ENCODE assay signal across 31 cellular contexts in the genomic region with DNA sequence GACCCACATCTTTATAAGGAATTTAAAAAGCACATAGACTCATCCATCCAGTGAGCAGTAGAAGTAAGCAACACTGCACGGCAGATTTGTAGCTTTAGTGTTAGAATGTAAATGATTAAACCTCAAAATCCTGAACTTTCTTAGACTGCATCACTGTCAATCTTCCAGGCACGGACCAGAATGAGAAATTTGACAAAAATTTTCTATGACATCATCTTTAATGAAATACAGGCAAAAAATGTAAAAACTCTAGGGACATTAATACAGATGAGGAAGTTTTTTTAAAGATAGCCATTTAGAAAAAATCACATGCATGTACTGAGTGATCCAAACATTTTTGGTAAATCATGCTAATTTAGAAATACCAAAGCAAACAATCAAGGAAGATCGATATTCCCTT. TPM values are rescaled to one million over a fixed set of nuclear protein-coding genes. Genes with fewer than 3 reads are reported as not detected.
"Had no signal": no experiment of that assay in that cellular context is flagged by ENCODE, and none has a peak within 500 bp of the region (broad histone marks: within the 10 kb centered on the region; RNA-seq: fewer than 3 reads in every experiment).

No MANE protein-coding gene starts in this region.

- H3K4me1 ChIP-seq: neural progenitor cell, parathyroid adenoma, psoas muscle, spleen, suprapubic skin, testis, tibial artery, transverse colon, upper lobe of right lung, uterus had no signal

- H2AFZ ChIP-seq: neural progenitor cell, parathyroid adenoma had no signal

- H3K4me3 ChIP-seq: neural progenitor cell, ovary, psoas muscle, skin epidermis, smooth muscle cell, spleen, suprapubic skin, testis, tibial artery, transverse colon, upper lobe of right lung, uterus had no signal

- H3K9me3 ChIP-seq: ovary, psoas muscle, spleen, suprapubic skin, testis, tibial artery, transverse colon, upper lobe of right lung, uterus had no signal

- H3K27ac ChIP-seq: neural progenitor cell, ovary, parathyroid adenoma, psoas muscle, skin epidermis, spleen, suprapubic skin, testis, tibial artery, transverse colon, upper lobe of right lung, uterus had no signal

- ATAC-seq: naive thymus-derived CD8-positive, alpha-beta T cell; psoas muscle; right cardiac atrium; sciatic nerve; stimulated activated memory B cell treated with anti-CD40 and anti-IgM and Interleukin-4, amounts not matched to agents 10 μg/mL and 1 μg/mL and 100 μg/mL, for 72 hours; stimulated activated naive CD8-positive, alpha-beta T cell treated with anti-CD3 and anti-CD28 coated beads, Interleukin-15, amount 100 ng/mL, for 72 hours; stimulated activated naive CD8-positive, alpha-beta T cell treated with anti-CD3 and anti-CD28 coated beads, Interleukin-15, Interleukin-2, amounts not matched to agents 100 U/mL and 50 U/mL, for 24 hours; upper lobe of right lung had no signal

- H3K27ac Mint-ChIP-seq: naive thymus-derived CD8-positive, alpha-beta T cell; nephron; neural progenitor cell; progenitor cell of endocrine pancreas; stimulated activated memory B cell treated with anti-CD40 and anti-IgM and Interleukin-4, amounts not matched to agents 10 μg/mL and 1 μg/mL and 100 μg/mL, for 72 hours; stimulated activated naive CD8-positive, alpha-beta T cell treated with anti-CD3 and anti-CD28 coated beads, Interleukin-15, amount 100 ng/mL, for 72 hours; type B pancreatic cell had no signal

- H3K27me3 ChIP-seq: neural progenitor cell, ovary, spleen, suprapubic skin, testis, tibial artery, transverse colon, upper lobe of right lung, uterus had no signal

- H3K4me3 Mint-ChIP-seq: naive thymus-derived CD8-positive, alpha-beta T cell; nephron; neural progenitor cell; stimulated activated memory B cell treated with anti-CD40 and anti-IgM and Interleukin-4, amounts not matched to agents 10 μg/mL and 1 μg/mL and 100 μg/mL, for 72 hours; stimulated activated naive CD8-positive, alpha-beta T cell treated with anti-CD3 and anti-CD28 coated beads, Interleukin-15, amount 100 ng/mL, for 72 hours; type B pancreatic cell had no signal

- H3K79me2 ChIP-seq: parathyroid adenoma had no signal

- H3K9me3 Mint-ChIP-seq: nephron; stimulated activated memory B cell treated with anti-CD40 and anti-IgM and Interleukin-4, amounts not matched to agents 10 μg/mL and 1 μg/mL and 100 μg/mL, for 72 hours; stimulated activated naive CD8-positive, alpha-beta T cell treated with anti-CD3 and anti-CD28 coated beads, Interleukin-15, amount 100 ng/mL, for 72 hours had no signal

- DNase-seq: naive thymus-derived CD8-positive, alpha-beta T cell; occipital lobe; ovary; posterior cingulate gyrus; psoas muscle; right cardiac atrium; spleen; stimulated activated CD4-positive, alpha-beta T cell treated with anti-CD3 and anti-CD28 coated beads, Interleukin-12 subunit alpha, Interleukin-12 subunit beta, amount 100 ng/mL, for 4 hours; stimulated activated CD4-positive, alpha-beta T cell treated with anti-CD3 and anti-CD28 coated beads, Interleukin-1b, Interleukin-23, amount 100 ng/mL, for 48 hours; stimulated activated CD4-positive, alpha-beta T cell treated with anti-CD3 and anti-CD28 coated beads, Interleukin-4, amount 100 ng/mL, for 1 hour; stimulated activated CD4-positive, alpha-beta T cell treated with anti-CD3 and anti-CD28 coated beads, Interleukin-4, amount 100 ng/mL, for 4 hours; stimulated activated CD8-positive, alpha-beta memory T cell treated with anti-CD3 and anti-CD28 coated beads, Interleukin-4, amount 100 ng/mL, for 48 hours; stimulated activated naive CD4-positive, alpha-beta T cell; stimulated activated naive CD8-positive, alpha-beta T cell treated with anti-CD3 and anti-CD28 coated beads, Interleukin-15, amount 100 ng/mL, for 72 hours; stimulated activated naive CD8-positive, alpha-beta T cell treated with anti-CD3 and anti-CD28 coated beads, Interleukin-15, Interleukin-2, amounts not matched to agents 100 U/mL and 50 U/mL, for 24 hours; substantia nigra; testis; tibial artery; transverse colon; upper lobe of right lung; uterus had no signal

- H3K9ac ChIP-seq: neural progenitor cell, parathyroid adenoma had no signal

- H3K36me3 Mint-ChIP-seq: stimulated activated memory B cell treated with anti-CD40 and anti-IgM and Interleukin-4, amounts not matched to agents 10 μg/mL and 1 μg/mL and 100 μg/mL, for 72 hours had no signal

- H3K4me1 Mint-ChIP-seq: naive thymus-derived CD8-positive, alpha-beta T cell; nephron; neural progenitor cell; stimulated activated memory B cell treated with anti-CD40 and anti-IgM and Interleukin-4, amounts not matched to agents 10 μg/mL and 1 μg/mL and 100 μg/mL, for 72 hours; stimulated activated naive CD8-positive, alpha-beta T cell treated with anti-CD3 and anti-CD28 coated beads, Interleukin-15, amount 100 ng/mL, for 72 hours had no signal

- H3K27me3 Mint-ChIP-seq: naive thymus-derived CD8-positive, alpha-beta T cell; progenitor cell of endocrine pancreas; stimulated activated memory B cell treated with anti-CD40 and anti-IgM and Interleukin-4, amounts not matched to agents 10 μg/mL and 1 μg/mL and 100 μg/mL, for 72 hours; stimulated activated naive CD8-positive, alpha-beta T cell treated with anti-CD3 and anti-CD28 coated beads, Interleukin-15, amount 100 ng/mL, for 72 hours; type B pancreatic cell had no signal

- H3K4me2 ChIP-seq: neural progenitor cell, smooth muscle cell had no signal

- H3K36me3 ChIP-seq: neural progenitor cell, ovary, spleen, suprapubic skin, tibial artery, transverse colon, upper lobe of right lung, uterus had no signal

RNA-seq across cellular contexts. Expression of gene NLGN4X, which starts 29.1 kb away (rescaled TPM):
- total RNA-seq: naive thymus-derived CD8-positive, alpha-beta T cell had no signal
- polyA plus RNA-seq: naive thymus-derived CD8-positive, alpha-beta T cell had no signal
